In the genomic region with DNA sequence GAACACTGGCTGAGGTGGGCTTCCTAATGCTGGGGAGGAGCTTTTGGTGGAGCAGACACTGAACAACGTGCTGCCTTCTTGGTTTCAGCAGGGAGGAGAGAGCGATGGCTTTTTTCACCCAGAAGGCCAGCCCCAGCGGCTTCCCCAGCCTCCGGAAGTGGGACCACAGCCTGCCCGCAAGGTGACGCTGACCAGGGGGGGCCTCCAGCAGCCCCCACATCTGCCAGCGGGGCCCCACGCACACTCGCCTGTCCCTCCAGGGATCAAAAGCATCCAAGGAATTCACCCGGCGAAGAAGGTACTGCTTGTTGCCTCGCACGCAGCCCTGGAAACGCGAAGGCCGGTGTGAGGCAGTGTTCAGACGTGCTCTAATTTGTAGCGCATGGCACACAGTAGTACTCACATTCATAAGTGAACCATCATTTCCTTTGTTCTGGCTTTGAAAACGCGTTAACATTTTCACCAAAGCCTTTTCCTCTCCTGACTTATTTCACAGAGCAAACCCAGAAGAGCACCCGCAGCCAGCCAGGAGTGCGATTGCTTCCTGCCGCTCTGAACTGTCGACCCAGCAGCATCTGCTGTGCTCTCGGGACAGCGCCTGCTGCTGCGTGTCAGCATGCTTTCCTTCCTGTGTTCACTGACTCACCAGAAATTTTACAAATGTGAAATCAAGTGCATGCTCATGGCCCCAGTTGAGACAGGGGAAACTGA, we compare ENCODE assay signal across 10 cellular contexts. TPM values are rescaled to one million over a fixed set of nuclear protein-coding genes. Genes with fewer than 3 reads are reported as not detected.
DNase-seq lines count a peak whose midpoint lies in the region; ATAC-seq, FAIRE-seq and TF ChIP-seq lines count a peak whose summit lies in the region.
"Had no signal": no experiment of that assay in that cellular context is flagged by ENCODE, and none has a peak within 500 bp of the region (broad histone marks: within the 10 kb centered on the region; RNA-seq: fewer than 3 reads in every experiment).

No MANE protein-coding gene starts in this region.

- no peak overlapping the region for H2BK15ac ChIP-seq in mesendoderm (replicated peaks; ENCODE audit: low read depth)

- FAIRE-seq in K562 (lab: Jason Lieb, UNC): no peak
- FAIRE-seq: A549 had no signal

- no peak for TF ChIP-seq POLR2A in K562 (conservative IDR thresholded peaks at IDR 0.05)

- intact Hi-C loops in Right ventricle myocardium inferior (cut with DNase I) (no loop called here), cardiac septum (cut with DNase I) (loop anchor here (10.0 kb wide), 1 partner anchor 389 kb away; no protein-coding TSS in a partner anchor), K562 (cut with micrococcal nuclease) (no loop called here)

- H4K20me1 ChIP-seq in SU-DHL-6 (ENCODE audit: low read depth, low read length): peaks cover 8% of the 10 kb centered on the region
- H4K20me1 ChIP-seq in K562 (replicated peaks; ENCODE audit: control insufficient read depth, insufficient read depth, low read length): peaks cover 16% of the 10 kb centered on the region

- H3K9ac ChIP-seq in SU-DHL-6 (ENCODE audit: low read length) (no peak overlapping the region), K562 (ENCODE audit: insufficient read depth in 1 of 2, low read depth in 2 of 2, low read length in 2 of 2) (0 out of 4 replicates have a peak overlapping the region, but pooled peaks of 1 of the 2 experiments have one; percentile 8), mesendoderm (ENCODE audit: low read length) (no peak overlapping the region)

- no peaks in the 10 kb centered on the region for H3K9me2 ChIP-seq in SU-DHL-6 (replicated peaks; ENCODE audit: insufficient read depth, low read length)

- H3K56ac ChIP-seq in mesendoderm (ENCODE audit: low read length): no peak overlapping the region

- H3K79me2 ChIP-seq in SU-DHL-6 (ENCODE audit: insufficient read depth, low read length) (peaks cover 46% of the 10 kb centered on the region), K562 (ENCODE audit: control insufficient read depth, insufficient read depth, low read length) (peaks cover 33% of the 10 kb centered on the region), mesendoderm (ENCODE audit: control insufficient read depth, insufficient read depth, low read length) (peaks cover 17% of the 10 kb centered on the region)

- TF ChIP-seq CTCF in SU-DHL-6 (IDR thresholded peaks at IDR 0.05; ENCODE audit: insufficient read depth, low read length, poor library complexity, severe bottlenecking) (no peak), K562 (IDR thresholded peaks at IDR 0.05 in 2 of 3, conservative IDR thresholded peaks at IDR 0.05 in 1 of 3; ENCODE audit: insufficient read depth in 2 of 3, low read depth in 1 of 3, low read length in 3 of 3) (no peak), neutrophil (IDR thresholded peaks at IDR 0.05) (no peak)

- no peak overlapping the region for H2BK5ac ChIP-seq in mesendoderm (ENCODE audit: low read length)

- H3K36me3 ChIP-seq in SU-DHL-6 (ENCODE audit: low read length) (peaks cover 14% of the 10 kb centered on the region; the same call in 1 of the 2 replicates), K562 (ENCODE audit: control insufficient read depth, insufficient read depth, low read length) (peaks cover 84% of the 10 kb centered on the region), neutrophil (peaks cover 71% of the 10 kb centered on the region), mesendoderm (ENCODE audit: control insufficient read depth, insufficient read depth, low read length) (no peaks in the 10 kb centered on the region)

- 0 out of 2 replicates have a peak, but pooled peaks cover 6% of the 10 kb centered on the region for H3F3A ChIP-seq in SU-DHL-6 (ENCODE audit: insufficient read depth)

- no peak for TF ChIP-seq EP300 in K562 (IDR thresholded peaks at IDR 0.05; ENCODE audit: low read length)

- no peak overlapping the region for H2BK120ac ChIP-seq in mesendoderm (ENCODE audit: low read depth, low read length)

- H3K9me3 ChIP-seq in SU-DHL-6 (ENCODE audit: insufficient read depth, low read length) (no peaks in the 10 kb centered on the region), K562 (replicated peaks; ENCODE audit: control insufficient read depth, insufficient read depth, low read depth, low read length) (no peaks in the 10 kb centered on the region), neutrophil (no peaks in the 10 kb centered on the region)
- H3K9me3 ChIP-seq: A549, thoracic aorta had no signal

- H2AFZ ChIP-seq in SU-DHL-6 (ENCODE audit: low read depth, low read length, severe bottlenecking) (no peak overlapping the region), K562 (ENCODE audit: low read depth, low read length) (no peak overlapping the region)

- H2AK5ac ChIP-seq in mesendoderm (ENCODE audit: low read length): no peak overlapping the region

- no peak overlapping the region for H3K18ac ChIP-seq in mesendoderm (ENCODE audit: low read length)

- H3K4ac ChIP-seq in mesendoderm (ENCODE audit: low read depth, low read length): no peak overlapping the region

- H3K4me3 ChIP-seq in SU-DHL-6 (ENCODE audit: insufficient read depth, low read length, poor library complexity, severe bottlenecking) (no peak overlapping the region), K562 (no peak overlapping the region), neutrophil (ENCODE audit: low read depth in 1 of 2, low read length in 1 of 2) (no peak overlapping the region), mesendoderm (ENCODE audit: low read length) (no peak overlapping the region)
- H3K4me3 ChIP-seq: A549, thoracic aorta had no signal

- peaks cover 24% of the 10 kb centered on the region for H3K79me1 ChIP-seq in mesendoderm (ENCODE audit: low read length)

- no peak overlapping the region for H4K8ac ChIP-seq in mesendoderm (ENCODE audit: low read depth, low read length)

- 94% methylated on average over 27 of the region's 27 CpGs for WGBS in K562 (ENCODE audit: insufficient coverage, low coverage, missing lambda C conversion rate)
- no CpG with 5 or more reads among the region's 27 CpGs for WGBS in mesendoderm (ENCODE audit: extremely low coverage, insufficient coverage, low lambda C conversion rate)

- CTCF ChIA-PET in K562 (lab: Yijun Ruan, JAX; ENCODE audit: low intra/inter-chr PET ratio): no interaction called here

- ATAC-seq in Right ventricle myocardium inferior (peak; percentile 32), K562 (no peak), GM19351 (IDR thresholded peaks at IDR 0.05; ENCODE audit: unreplicated experiment) (no peak)
- ATAC-seq: A549 had no signal

- H3K4me2 ChIP-seq in SU-DHL-6 (ENCODE audit: low read depth, low read length, poor library complexity, severe bottlenecking) (no peak overlapping the region), K562 (ENCODE audit: insufficient read depth, low read length) (no peak overlapping the region), mesendoderm (ENCODE audit: low read length) (no peak overlapping the region)
- H3K4me2 ChIP-seq: A549 had no signal

- H3K27ac ChIP-seq in SU-DHL-6 (ENCODE audit: low read depth, low read length) (peak overlapping the region; percentile 38), K562 (ENCODE audit: extremely low read depth, low read depth, low read length) (no peak overlapping the region), neutrophil (peak overlapping the region; percentile 20), mesendoderm (ENCODE audit: low read depth, low read length) (no peak overlapping the region)
- H3K27ac ChIP-seq: A549, thoracic aorta had no signal

- H3K27me3 ChIP-seq in SU-DHL-6 (ENCODE audit: low read length) (no peaks in the 10 kb centered on the region), K562 (ENCODE audit: control insufficient read depth in 2 of 2, insufficient read depth in 2 of 2, low read length in 2 of 2) (no peaks in the 10 kb centered on the region), neutrophil (no peaks in the 10 kb centered on the region), mesendoderm (ENCODE audit: insufficient read depth, low read length, poor library complexity) (no peaks in the 10 kb centered on the region)

- no TSS peak for BruUV-seq in K562 (replicated peaks; lab: Mats Ljungman, UMichigan)

- in situ Hi-C loops in K562 (cut with MboI): loop anchor here (25.0 kb wide), 1 partner anchor 377 kb away; no protein-coding TSS in a partner anchor

- no peaks in the 10 kb centered on the region for H3K9me1 ChIP-seq in K562 (ENCODE audit: control insufficient read depth, insufficient read depth, low read length)

- H3K23ac ChIP-seq in mesendoderm (ENCODE audit: low read length): no peak overlapping the region

- POLR2A ChIA-PET in K562 (lab: Yijun Ruan, JAX): no interaction called here

- DNase-seq in Right ventricle myocardium inferior (ENCODE audit: missing footprints) (no peak), cardiac septum (ENCODE audit: low spot score) (no peak), K562 (ENCODE audit: extremely low read depth in 1 of 4, low spot score in 3 of 4) (no peak), NCI-H1694 treated with DMSO at 0.1 percent for 48 hours (lab: John Stamatoyannopoulos, UW) (no peak), mesendoderm (no peak)

- no peak overlapping the region for H4K5ac ChIP-seq in mesendoderm (ENCODE audit: low read length)

- no peak for TF ChIP-seq RAD21 in K562 (CRISPR knock-in tag; conservative IDR thresholded peaks at IDR 0.05 in 1 of 2, IDR thresholded peaks at IDR 0.05 in 1 of 2)

- no peaks in the 10 kb centered on the region for H3K4me1 ChIP-seq in K562 (replicated peaks in 1 of 2; ENCODE audit: control insufficient read depth in 2 of 2, insufficient read depth in 2 of 2, low read length in 2 of 2)
- peaks cover 21 to 23% of the 10 kb centered on the region in 2 experiments for H3K4me1 ChIP-seq in neutrophil (ENCODE audit: control insufficient read depth in 1 of 2, insufficient read depth in 1 of 2, low read depth in 1 of 2, low read length in 1 of 2)
- peaks cover 2% of the 10 kb centered on the region for H3K4me1 ChIP-seq in mesendoderm (ENCODE audit: control insufficient read depth, low read depth, low read length)
- H3K4me1 ChIP-seq: A549 had no signal

RNA-seq across cellular contexts. Expression of a gene that starts 48.4 kb away (rescaled TPM):
- total RNA-seq in Right ventricle myocardium inferior: not detected
- not detected for total RNA-seq in cardiac septum
- not detected in 2 replicates for total RNA-seq in K562 (2011; cell fraction: chromatin; rRNA removed; ENCODE audit: low replicate concordance)
- total RNA-seq in K562 (2011; cell fraction: nucleolus; rRNA removed): not detected in 2 replicates
- not detected in 2 replicates for total RNA-seq in K562 (2011; cell fraction: nucleoplasm; rRNA removed)
- total RNA-seq in K562 (2014; rRNA removed): not detected in 2 replicates
- total RNA-seq in K562 (2014; rRNA removed; fragmentation: Illumina TruSeq; extraction: Trizol): not detected in 2 replicates
- total RNA-seq in K562 (2015; rRNA removed; fragmentation: Illumina TruSeq; extraction: Trizol): not detected in 2 replicates
- total RNA-seq in K562 (2021): 0.09 TPM in 1 of 2 replicates, not detected in the other
- polyA plus RNA-seq in K562 (2011; rRNA removed): not detected in 2 replicates
- polyA plus RNA-seq in K562 (2011; cell fraction: cytosol; rRNA removed): not detected in 2 replicates
- polyA plus RNA-seq in K562 (2011; cell fraction: nucleus; rRNA removed): not detected in 2 replicates
- 0.03 TPM in 1 of 2 replicates, not detected in the other for polyA plus RNA-seq in K562 (2012)
- not detected in 2 replicates for polyA plus RNA-seq in K562 (2014; fragmentation: Illumina TruSeq; extraction: Trizol)
- polyA plus RNA-seq in K562 (2014; fragmentation: Nextera tagmentation; extraction: Ambion mirVana): not detected
- not detected in 2 replicates for polyA plus RNA-seq in K562 (2014; rRNA removed)
- not detected in 2 replicates for polyA minus RNA-seq in K562 (2011; rRNA and poly(A)+ RNA removed)
- not detected in 2 replicates for polyA minus RNA-seq in K562 (2011; cell fraction: cytosol; rRNA and poly(A)+ RNA removed)
- polyA minus RNA-seq in K562 (2011; cell fraction: nucleus; rRNA and poly(A)+ RNA removed): not detected in 2 replicates
- 0.32 TPM for polyA plus RNA-seq in mesendoderm (2013, experiment 1 of 2)
- 0.28 TPM for polyA plus RNA-seq in mesendoderm (2013, experiment 2 of 2)

Comparison
In these comparisons a context has a peak if more than half of its experiments do, and no peak if none do; other contexts are left out.
1. H3K27ac ChIP-seq: peak in SU-DHL-6 (single experiment) and neutrophil (single experiment); none in K562 (single experiment) and mesendoderm (single experiment).